In the genomic region with DNA sequence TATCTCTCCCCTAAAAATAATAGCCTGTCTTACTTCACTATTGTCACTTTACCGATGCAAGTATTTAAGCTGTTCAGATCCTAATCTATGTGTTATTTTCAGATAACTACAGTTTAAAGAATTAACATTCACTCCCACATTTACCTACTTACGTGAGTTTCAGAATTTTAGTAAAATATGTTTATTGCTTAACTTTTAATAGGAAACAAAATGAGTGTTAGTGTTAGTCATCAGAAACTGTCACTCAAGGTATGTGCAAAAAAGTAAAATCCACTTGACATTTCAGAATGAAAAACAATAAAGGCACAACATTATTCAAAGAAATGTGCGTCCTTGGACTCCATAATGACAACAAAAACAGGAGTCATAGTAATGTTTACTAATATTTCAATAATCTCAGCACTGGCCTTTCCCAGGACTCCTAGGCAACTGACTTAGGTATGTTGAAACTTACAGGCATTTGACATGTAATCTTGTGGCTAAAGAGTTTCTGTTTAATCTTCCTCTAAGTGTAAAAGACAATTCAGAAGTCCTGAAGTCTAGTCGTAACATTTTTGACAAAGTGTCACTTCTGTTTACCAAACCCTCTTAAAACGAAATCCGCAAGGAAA, we compare ENCODE assay signal across 1 cellular context.
A peak's percentile ranks its signal among the peaks of the same experiment; 100 is the strongest.
TF ChIP-seq lines count a peak whose summit lies in the region.

No MANE protein-coding gene starts in this region.

TF ChIP-seq in HEK293, 187 proteins besides CTCF, POLR2A, EP300 and RAD21 (continued from another document):
- TF ChIP-seq, protein P1, sequence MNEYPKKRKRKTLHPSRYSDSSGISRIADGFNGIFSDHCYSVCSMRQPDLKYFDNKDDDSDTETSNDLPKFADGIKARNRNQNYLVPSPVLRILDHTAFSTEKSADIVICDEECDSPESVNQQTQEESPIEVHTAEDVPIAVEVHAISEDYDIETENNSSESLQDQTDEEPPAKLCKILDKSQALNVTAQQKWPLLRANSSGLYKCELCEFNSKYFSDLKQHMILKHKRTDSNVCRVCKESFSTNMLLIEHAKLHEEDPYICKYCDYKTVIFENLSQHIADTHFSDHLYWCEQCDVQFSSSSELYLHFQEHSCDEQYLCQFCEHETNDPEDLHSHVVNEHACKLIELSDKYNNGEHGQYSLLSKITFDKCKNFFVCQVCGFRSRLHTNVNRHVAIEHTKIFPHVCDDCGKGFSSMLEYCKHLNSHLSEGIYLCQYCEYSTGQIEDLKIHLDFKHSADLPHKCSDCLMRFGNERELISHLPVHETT (tag by site-specific recombination; IDR thresholded peaks at IDR 0.05), result no peak
- no peak for TF ChIP-seq ZNF777 (tag by site-specific recombination; IDR thresholded peaks at IDR 0.05; ENCODE audit: borderline replicate concordance)
- no peak for TF ChIP-seq ZNF433 (tag by site-specific recombination; IDR thresholded peaks at IDR 0.05; ENCODE audit: low read depth)
- no peak for TF ChIP-seq ZFP3 (tag by site-specific recombination; IDR thresholded peaks at IDR 0.05; ENCODE audit: low read depth)
- TF ChIP-seq MYNN (tag by site-specific recombination; IDR thresholded peaks at IDR 0.05; ENCODE audit: borderline replicate concordance), result no peak
- TF ChIP-seq, protein P2, sequence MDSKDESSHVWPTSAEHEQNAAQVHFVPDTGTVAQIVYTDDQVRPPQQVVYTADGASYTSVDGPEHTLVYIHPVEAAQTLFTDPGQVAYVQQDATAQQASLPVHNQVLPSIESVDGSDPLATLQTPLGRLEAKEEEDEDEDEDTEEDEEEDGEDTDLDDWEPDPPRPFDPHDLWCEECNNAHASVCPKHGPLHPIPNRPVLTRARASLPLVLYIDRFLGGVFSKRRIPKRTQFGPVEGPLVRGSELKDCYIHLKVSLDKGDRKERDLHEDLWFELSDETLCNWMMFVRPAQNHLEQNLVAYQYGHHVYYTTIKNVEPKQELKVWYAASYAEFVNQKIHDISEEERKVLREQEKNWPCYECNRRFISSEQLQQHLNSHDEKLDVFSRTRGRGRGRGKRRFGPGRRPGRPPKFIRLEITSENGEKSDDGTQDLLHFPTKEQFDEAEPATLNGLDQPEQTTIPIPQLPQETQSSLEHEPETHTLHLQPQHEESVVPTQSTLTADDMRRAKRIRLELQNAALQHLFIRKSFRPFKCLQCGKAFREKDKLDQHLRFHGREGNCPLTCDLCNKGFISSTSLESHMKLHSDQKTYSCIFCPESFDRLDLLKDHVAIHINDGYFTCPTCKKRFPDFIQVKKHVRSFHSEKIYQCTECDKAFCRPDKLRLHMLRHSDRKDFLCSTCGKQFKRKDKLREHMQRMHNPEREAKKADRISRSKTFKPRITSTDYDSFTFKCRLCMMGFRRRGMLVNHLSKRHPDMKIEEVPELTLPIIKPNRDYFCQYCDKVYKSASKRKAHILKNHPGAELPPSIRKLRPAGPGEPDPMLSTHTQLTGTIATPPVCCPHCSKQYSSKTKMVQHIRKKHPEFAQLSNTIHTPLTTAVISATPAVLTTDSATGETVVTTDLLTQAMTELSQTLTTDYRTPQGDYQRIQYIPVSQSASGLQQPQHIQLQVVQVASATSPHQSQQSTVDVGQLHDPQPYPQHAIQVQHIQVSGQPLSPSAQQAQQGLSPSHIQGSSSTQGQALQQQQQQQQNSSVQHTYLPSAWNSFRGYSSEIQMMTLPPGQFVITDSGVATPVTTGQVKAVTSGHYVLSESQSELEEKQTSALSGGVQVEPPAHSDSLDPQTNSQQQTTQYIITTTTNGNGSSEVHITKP (tag by site-specific recombination; IDR thresholded peaks at IDR 0.05), result no peak
- 0 out of 2 replicates have a peak, but pooled peaks have one; percentile 12 for TF ChIP-seq ZEB2 (tag by site-specific recombination; IDR thresholded peaks at IDR 0.05)
- TF ChIP-seq, protein P3, sequence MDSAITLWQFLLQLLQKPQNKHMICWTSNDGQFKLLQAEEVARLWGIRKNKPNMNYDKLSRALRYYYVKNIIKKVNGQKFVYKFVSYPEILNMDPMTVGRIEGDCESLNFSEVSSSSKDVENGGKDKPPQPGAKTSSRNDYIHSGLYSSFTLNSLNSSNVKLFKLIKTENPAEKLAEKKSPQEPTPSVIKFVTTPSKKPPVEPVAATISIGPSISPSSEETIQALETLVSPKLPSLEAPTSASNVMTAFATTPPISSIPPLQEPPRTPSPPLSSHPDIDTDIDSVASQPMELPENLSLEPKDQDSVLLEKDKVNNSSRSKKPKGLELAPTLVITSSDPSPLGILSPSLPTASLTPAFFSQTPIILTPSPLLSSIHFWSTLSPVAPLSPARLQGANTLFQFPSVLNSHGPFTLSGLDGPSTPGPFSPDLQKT (IDR thresholded peaks at IDR 0.05; ENCODE audit: borderline replicate concordance, low read depth, low read length), result no peak
- TF ChIP-seq, protein P4, sequence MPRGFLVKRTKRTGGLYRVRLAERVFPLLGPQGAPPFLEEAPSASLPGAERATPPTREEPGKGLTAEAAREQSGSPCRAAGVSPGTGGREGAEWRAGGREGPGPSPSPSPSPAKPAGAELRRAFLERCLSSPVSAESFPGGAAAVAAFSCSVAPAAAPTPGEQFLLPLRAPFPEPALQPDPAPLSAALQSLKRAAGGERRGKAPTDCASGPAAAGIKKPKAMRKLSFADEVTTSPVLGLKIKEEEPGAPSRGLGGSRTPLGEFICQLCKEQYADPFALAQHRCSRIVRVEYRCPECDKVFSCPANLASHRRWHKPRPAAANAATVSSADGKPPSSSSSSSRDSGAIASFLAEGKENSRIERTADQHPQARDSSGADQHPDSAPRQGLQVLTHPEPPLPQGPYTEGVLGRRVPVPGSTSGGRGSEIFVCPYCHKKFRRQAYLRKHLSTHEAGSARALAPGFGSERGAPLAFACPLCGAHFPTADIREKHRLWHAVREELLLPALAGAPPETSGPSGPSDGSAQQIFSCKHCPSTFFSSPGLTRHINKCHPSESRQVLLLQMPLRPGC (tag by site-specific recombination; IDR thresholded peaks at IDR 0.05), result peak; percentile 46; the same call in 1 of the 2 replicates
- no peak for TF ChIP-seq ZNF121 (tag by site-specific recombination; IDR thresholded peaks at IDR 0.05)
- no peak for TF ChIP-seq ZNF791 (tag by site-specific recombination; IDR thresholded peaks at IDR 0.05)
- TF ChIP-seq ZIC2 (tag by site-specific recombination; IDR thresholded peaks at IDR 0.05), result no peak
- no peak for TF ChIP-seq ZNF530 (tag by site-specific recombination; IDR thresholded peaks at IDR 0.05; ENCODE audit: low read depth)
- peak; percentile 42; the same call in 1 of the 2 replicates for TF ChIP-seq ZXDB (tag by site-specific recombination; IDR thresholded peaks at IDR 0.05)
- TF ChIP-seq ZNF335 (tag by site-specific recombination; conservative IDR thresholded peaks at IDR 0.05), result peak; percentile 35; the same call in 1 of the 2 replicates
- no peak for TF ChIP-seq ZSCAN30 (tag by site-specific recombination; IDR thresholded peaks at IDR 0.05)
- TF ChIP-seq, protein P5, sequence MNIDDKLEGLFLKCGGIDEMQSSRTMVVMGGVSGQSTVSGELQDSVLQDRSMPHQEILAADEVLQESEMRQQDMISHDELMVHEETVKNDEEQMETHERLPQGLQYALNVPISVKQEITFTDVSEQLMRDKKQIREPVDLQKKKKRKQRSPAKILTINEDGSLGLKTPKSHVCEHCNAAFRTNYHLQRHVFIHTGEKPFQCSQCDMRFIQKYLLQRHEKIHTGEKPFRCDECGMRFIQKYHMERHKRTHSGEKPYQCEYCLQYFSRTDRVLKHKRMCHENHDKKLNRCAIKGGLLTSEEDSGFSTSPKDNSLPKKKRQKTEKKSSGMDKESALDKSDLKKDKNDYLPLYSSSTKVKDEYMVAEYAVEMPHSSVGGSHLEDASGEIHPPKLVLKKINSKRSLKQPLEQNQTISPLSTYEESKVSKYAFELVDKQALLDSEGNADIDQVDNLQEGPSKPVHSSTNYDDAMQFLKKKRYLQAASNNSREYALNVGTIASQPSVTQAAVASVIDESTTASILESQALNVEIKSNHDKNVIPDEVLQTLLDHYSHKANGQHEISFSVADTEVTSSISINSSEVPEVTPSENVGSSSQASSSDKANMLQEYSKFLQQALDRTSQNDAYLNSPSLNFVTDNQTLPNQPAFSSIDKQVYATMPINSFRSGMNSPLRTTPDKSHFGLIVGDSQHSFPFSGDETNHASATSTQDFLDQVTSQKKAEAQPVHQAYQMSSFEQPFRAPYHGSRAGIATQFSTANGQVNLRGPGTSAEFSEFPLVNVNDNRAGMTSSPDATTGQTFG (tag by site-specific recombination; IDR thresholded peaks at IDR 0.05; ENCODE audit: borderline replicate concordance), result no peak
- TF ChIP-seq ZNF24 (tag by site-specific recombination; IDR thresholded peaks at IDR 0.05), result peak; percentile 40; the same call in 1 of the 2 replicates
- TF ChIP-seq ZNF350 (tag by site-specific recombination; IDR thresholded peaks at IDR 0.05), result no peak
- TF ChIP-seq IKZF3 (tag by site-specific recombination; IDR thresholded peaks at IDR 0.05), result peak; percentile 38; the same call in 1 of the 2 replicates
- TF ChIP-seq ZNF311 (tag by site-specific recombination; IDR thresholded peaks at IDR 0.05; ENCODE audit: borderline replicate concordance), result no peak
- TF ChIP-seq ZFP37 (tag by site-specific recombination; IDR thresholded peaks at IDR 0.05), result no peak
- TF ChIP-seq WT1 (tag by site-specific recombination; IDR thresholded peaks at IDR 0.05), result peak; percentile 65
- TF ChIP-seq RBAK (tag by site-specific recombination; IDR thresholded peaks at IDR 0.05), result no peak
- no peak for TF ChIP-seq ZNF221 (tag by site-specific recombination; IDR thresholded peaks at IDR 0.05; ENCODE audit: borderline replicate concordance)
- no peak for TF ChIP-seq MZF1 (tag by site-specific recombination; IDR thresholded peaks at IDR 0.05; ENCODE audit: borderline replicate concordance)
- TF ChIP-seq ZNF366 (tag by site-specific recombination; conservative IDR thresholded peaks at IDR 0.05), result peak; percentile 43; the same call in 1 of the 2 replicates
- TF ChIP-seq, protein P6, sequence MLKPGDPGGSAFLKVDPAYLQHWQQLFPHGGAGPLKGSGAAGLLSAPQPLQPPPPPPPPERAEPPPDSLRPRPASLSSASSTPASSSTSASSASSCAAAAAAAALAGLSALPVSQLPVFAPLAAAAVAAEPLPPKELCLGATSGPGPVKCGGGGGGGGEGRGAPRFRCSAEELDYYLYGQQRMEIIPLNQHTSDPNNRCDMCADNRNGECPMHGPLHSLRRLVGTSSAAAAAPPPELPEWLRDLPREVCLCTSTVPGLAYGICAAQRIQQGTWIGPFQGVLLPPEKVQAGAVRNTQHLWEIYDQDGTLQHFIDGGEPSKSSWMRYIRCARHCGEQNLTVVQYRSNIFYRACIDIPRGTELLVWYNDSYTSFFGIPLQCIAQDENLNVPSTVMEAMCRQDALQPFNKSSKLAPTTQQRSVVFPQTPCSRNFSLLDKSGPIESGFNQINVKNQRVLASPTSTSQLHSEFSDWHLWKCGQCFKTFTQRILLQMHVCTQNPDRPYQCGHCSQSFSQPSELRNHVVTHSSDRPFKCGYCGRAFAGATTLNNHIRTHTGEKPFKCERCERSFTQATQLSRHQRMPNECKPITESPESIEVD (tag by site-specific recombination; IDR thresholded peaks at IDR 0.05), result peak; percentile 97
- TF ChIP-seq TCF7L2 (IDR thresholded peaks at IDR 0.05; ENCODE audit: borderline replicate concordance, low read depth, low read length), result peak; percentile 15; the same call in 1 of the 2 replicates
- TF ChIP-seq, protein P7, sequence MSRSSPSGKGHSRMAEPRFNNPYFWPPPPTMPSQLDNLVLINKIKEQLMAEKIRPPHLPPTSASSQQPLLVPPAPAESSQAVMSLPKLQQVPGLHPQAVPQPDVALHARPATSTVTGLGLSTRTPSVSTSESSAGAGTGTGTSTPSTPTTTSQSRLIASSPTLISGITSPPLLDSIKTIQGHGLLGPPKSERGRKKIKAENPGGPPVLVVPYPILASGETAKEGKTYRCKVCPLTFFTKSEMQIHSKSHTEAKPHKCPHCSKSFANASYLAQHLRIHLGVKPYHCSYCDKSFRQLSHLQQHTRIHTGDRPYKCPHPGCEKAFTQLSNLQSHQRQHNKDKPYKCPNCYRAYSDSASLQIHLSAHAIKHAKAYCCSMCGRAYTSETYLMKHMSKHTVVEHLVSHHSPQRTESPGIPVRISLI (tag by site-specific recombination; IDR thresholded peaks at IDR 0.05), result no peak
- TF ChIP-seq ZNF214 (tag by site-specific recombination; IDR thresholded peaks at IDR 0.05; ENCODE audit: borderline replicate concordance), result peak; percentile 45; the same call in 1 of the 2 replicates
- TF ChIP-seq ZNF514 (tag by site-specific recombination; IDR thresholded peaks at IDR 0.05), result no peak
- no peak for TF ChIP-seq BCL11B (tag by site-specific recombination; IDR thresholded peaks at IDR 0.05; ENCODE audit: low read depth)
- no peak for TF ChIP-seq ZBTB7A (tag by site-specific recombination; IDR thresholded peaks at IDR 0.05; ENCODE audit: low read depth)
- TF ChIP-seq FEZF1 (tag by site-specific recombination; IDR thresholded peaks at IDR 0.05), result peak; percentile 21
- TF ChIP-seq, protein P8, sequence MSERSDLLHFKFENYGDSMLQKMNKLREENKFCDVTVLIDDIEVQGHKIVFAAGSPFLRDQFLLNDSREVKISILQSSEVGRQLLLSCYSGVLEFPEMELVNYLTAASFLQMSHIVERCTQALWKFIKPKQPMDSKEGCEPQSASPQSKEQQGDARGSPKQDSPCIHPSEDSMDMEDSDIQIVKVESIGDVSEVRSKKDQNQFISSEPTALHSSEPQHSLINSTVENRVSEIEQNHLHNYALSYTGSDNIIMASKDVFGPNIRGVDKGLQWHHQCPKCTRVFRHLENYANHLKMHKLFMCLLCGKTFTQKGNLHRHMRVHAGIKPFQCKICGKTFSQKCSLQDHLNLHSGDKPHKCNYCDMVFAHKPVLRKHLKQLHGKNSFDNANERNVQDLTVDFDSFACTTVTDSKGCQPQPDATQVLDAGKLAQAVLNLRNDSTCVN (tag by site-specific recombination; optimal IDR thresholded peaks at IDR 0.05), result no peak
